1 cellular context compared by ENCODE assay signal in the genomic region with DNA sequence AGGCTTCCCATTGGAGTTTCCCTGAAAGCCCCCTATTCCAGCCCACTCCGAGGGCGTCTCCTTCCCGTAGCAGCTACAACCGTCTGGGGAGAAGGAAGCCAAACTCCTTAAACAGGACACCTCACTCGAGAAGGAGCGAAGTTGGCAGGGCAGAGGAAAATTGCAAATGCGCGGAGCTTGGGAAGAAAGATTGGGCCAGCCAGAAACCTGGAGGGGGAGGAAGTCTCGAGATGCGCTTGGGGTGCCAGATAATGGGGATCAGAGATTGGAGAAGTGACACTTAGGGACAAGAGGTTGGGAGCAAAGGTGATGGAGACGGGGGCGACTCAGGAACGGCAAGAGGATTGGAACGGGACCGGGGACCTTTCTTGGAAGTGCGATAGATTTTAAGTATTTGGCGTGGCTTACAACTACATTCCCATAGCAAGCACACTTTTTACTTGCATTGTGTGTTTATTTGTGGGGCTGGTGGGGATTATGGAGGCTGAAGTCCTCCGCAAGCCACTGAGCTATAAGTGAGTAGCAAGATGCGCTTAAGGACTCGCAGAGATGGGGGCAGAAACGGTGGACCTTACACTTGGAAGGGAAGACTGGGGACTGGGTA.
TF ChIP-seq lines count a peak whose summit lies in the region.

No MANE protein-coding gene starts in this region.

TF ChIP-seq in HepG2, 621 proteins besides CTCF, POLR2A, EP300 and RAD21:
- TF ChIP-seq ZNF549 (CRISPR knock-in tag; IDR thresholded peaks at IDR 0.05) (no peak), ZBTB21 (CRISPR knock-in tag; IDR thresholded peaks at IDR 0.05) (no peak), SKIL (CRISPR knock-in tag; IDR thresholded peaks at IDR 0.05; ENCODE audit: borderline replicate concordance) (no peak), ZNF350 (CRISPR knock-in tag; IDR thresholded peaks at IDR 0.05; ENCODE audit: borderline replicate concordance, low read depth) (no peak), ZNF124 (CRISPR knock-in tag; IDR thresholded peaks at IDR 0.05) (no peak), AHDC1 (CRISPR knock-in tag; IDR thresholded peaks at IDR 0.05; ENCODE audit: borderline replicate concordance) (no peak), ZNF75D (CRISPR knock-in tag; IDR thresholded peaks at IDR 0.05; ENCODE audit: borderline replicate concordance) (no peak), SP5 (CRISPR knock-in tag; IDR thresholded peaks at IDR 0.05; ENCODE audit: borderline replicate concordance, low read depth) (no peak), PRPF4 (IDR thresholded peaks at IDR 0.05; ENCODE audit: low read depth, low read length, poor library complexity, severe bottlenecking) (no peak), GRHL1 (CRISPR knock-in tag; conservative IDR thresholded peaks at IDR 0.05) (no peak), ZNF782 (CRISPR knock-in tag; IDR thresholded peaks at IDR 0.05; ENCODE audit: borderline replicate concordance) (no peak), PHF8 (CRISPR knock-in tag; IDR thresholded peaks at IDR 0.05) (no peak)
- TF ChIP-seq, protein P1, sequence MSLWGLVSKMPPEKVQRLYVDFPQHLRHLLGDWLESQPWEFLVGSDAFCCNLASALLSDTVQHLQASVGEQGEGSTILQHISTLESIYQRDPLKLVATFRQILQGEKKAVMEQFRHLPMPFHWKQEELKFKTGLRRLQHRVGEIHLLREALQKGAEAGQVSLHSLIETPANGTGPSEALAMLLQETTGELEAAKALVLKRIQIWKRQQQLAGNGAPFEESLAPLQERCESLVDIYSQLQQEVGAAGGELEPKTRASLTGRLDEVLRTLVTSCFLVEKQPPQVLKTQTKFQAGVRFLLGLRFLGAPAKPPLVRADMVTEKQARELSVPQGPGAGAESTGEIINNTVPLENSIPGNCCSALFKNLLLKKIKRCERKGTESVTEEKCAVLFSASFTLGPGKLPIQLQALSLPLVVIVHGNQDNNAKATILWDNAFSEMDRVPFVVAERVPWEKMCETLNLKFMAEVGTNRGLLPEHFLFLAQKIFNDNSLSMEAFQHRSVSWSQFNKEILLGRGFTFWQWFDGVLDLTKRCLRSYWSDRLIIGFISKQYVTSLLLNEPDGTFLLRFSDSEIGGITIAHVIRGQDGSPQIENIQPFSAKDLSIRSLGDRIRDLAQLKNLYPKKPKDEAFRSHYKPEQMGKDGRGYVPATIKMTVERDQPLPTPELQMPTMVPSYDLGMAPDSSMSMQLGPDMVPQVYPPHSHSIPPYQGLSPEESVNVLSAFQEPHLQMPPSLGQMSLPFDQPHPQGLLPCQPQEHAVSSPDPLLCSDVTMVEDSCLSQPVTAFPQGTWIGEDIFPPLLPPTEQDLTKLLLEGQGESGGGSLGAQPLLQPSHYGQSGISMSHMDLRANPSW (CRISPR knock-in tag; IDR thresholded peaks at IDR 0.05; ENCODE audit: borderline replicate concordance), result no peak
